In the genomic region with DNA sequence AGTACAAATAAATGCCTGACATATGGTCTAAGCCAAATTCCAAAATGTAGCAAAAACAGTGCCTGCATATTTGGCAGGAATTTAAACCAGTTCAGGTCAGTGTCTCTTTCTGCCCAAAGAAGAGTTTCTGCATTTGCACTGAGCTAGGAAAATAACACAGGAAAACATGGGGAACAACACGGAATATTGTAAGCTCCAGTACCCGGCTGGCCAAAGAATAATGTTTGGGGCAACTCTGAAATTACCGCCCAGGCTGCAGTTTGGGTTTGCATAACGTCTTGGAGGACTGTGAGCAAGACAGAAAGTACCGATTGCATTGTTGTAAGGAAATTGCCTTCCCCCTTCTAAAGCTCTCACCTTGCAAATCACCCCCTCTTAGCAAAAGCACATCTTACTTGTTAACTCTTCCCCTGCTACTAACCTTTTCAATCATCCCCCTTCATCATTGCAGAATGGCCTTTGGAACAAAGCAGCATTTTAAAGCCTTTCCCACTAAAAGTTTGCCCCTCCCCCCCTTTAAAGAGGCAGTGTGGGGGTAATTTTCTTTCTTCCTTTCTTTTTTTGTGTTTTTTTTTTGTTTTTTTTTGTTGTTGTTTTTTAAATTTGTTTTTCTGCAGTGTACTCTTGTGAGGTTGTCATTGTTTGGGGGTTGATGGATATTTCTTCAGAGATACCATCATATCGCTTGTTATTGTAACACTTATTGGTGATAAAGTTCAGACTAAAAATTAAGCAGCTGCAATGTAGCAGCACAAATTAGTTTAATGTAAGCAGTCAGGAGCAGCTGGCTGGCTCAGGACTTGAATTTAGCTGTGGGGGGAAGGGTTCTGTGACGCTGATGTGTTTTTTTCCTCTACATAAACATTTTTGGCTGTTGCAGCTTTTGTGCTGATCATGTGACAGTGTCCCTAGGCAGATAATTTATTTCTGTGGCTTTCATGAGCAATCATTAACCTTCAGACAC, we compare ENCODE assay signal across 8 cellular contexts.
A peak's percentile ranks its signal among the peaks of the same experiment; 100 is the strongest.
DNase-seq lines count a peak whose midpoint lies in the region; ATAC-seq and TF ChIP-seq lines count a peak whose summit lies in the region.

No MANE protein-coding gene starts in this region.

- H3K4me1 Mint-ChIP-seq in CD4-positive, alpha-beta T cell (ENCODE audit: low read depth) = no peaks in the 10 kb centered on the region

- CTCF ChIA-PET in CD4-positive, alpha-beta T cell (lab: Charles Lee) = interaction anchor here (0.7 to 1.0 kb wide), 2 partner anchors 9 to 335 kb away, joined by 3 read pairs; no protein-coding TSS in a partner anchor

- no peaks in the 10 kb centered on the region for H3K9me3 Mint-ChIP-seq in CD4-positive, alpha-beta T cell

- no peak for TF ChIP-seq CTCF in CD4-positive, alpha-beta T cell (IDR thresholded peaks at IDR 0.05)

- H3K9me3 ChIP-seq in CD4-positive, alpha-beta T cell (ENCODE audit: control insufficient read depth, low read length) = no peaks in the 10 kb centered on the region

- H3K4me3 Mint-ChIP-seq in CD4-positive, alpha-beta T cell = no peak overlapping the region

- POLR2A ChIA-PET in CD4-positive, alpha-beta T cell (lab: Charles Lee) = interaction anchor here (2.5 kb wide), 1 partner anchor 100 kb away, joined by 11 read pairs; a partner anchor contains a TSS

- H3K27ac ChIP-seq in skin epidermis = peak overlapping the region in 15 of 21 experiments; percentile 28 to 82 (median 67)
- H3K27ac ChIP-seq in CD4-positive, alpha-beta T cell (ENCODE audit: low read depth, low read length) = no peak overlapping the region

- intact Hi-C loops in CD4-positive, alpha-beta T cell (cut with DNase I, micrococcal nuclease) = no loop called here

- H3K27ac Mint-ChIP-seq in CD4-positive, alpha-beta T cell = no peak overlapping the region

- no peaks in the 10 kb centered on the region for H3K36me3 Mint-ChIP-seq in CD4-positive, alpha-beta T cell (ENCODE audit: low read depth)

- no peak overlapping the region for H3K4me3 ChIP-seq in skin epidermis

- no peaks in the 10 kb centered on the region for H3K27me3 Mint-ChIP-seq in CD4-positive, alpha-beta T cell

- DNase-seq in SHP77 (lab: John Stamatoyannopoulos, UW) (peak; percentile 7 to 18), foreskin melanocyte (peak; percentile 26), globus pallidus (ENCODE audit: low spot score) (no peak)
- DNase-seq in CD4-positive, alpha-beta T cell = no peak
- no peak for DNase-seq in stimulated activated CD4-positive, alpha-beta T cell treated with anti-CD3 and anti-CD28 coated beads, Interleukin-2, amount 100 ng/mL, for 48 hours

- ATAC-seq in GM18505 (IDR thresholded peaks at IDR 0.05; ENCODE audit: unreplicated experiment) (peak; percentile 57), HG03139 (IDR thresholded peaks at IDR 0.05; ENCODE audit: unreplicated experiment) (peak; percentile 58)
- ATAC-seq in CD4-positive, alpha-beta T cell (ENCODE audit: poor library complexity) = no peak

- TF ChIP-seq POLR2A in GM18505 (IDR thresholded peaks at IDR 0.05; ENCODE audit: borderline replicate concordance, extremely low read depth, insufficient read depth, insufficient read length) = no peak

- H3K27me3 ChIP-seq in CD4-positive, alpha-beta T cell (ENCODE audit: control insufficient read depth, insufficient read depth, low read length) = no peaks in the 10 kb centered on the region

Comparison
In these comparisons a context has a peak if more than half of its experiments do, and no peak if none do; other contexts are left out.
1. DNase-seq: peak in SHP77 (2 of 2) and foreskin melanocyte (single experiment); none in CD4-positive, alpha-beta T cell (0 of 10), stimulated activated CD4-positive, alpha-beta T cell treated with anti-CD3 and anti-CD28 coated beads, Interleukin-2, amount 100 ng/mL, for 48 hours (0 of 2) and globus pallidus (single experiment).